26 cellular contexts compared by ENCODE assay signal in genomic region chr16:26802440-26802839, GRCh38.
DNase-seq lines count a peak whose midpoint lies in the region; ATAC-seq, FAIRE-seq and TF ChIP-seq lines count a peak whose summit lies in the region.
"Had no signal": no experiment of that assay in that cellular context is flagged by ENCODE, and none has a peak within 500 bp of the region (broad histone marks: within the 10 kb centered on the region; RNA-seq: fewer than 3 reads in every experiment).

No MANE protein-coding gene starts in this region.

- H3K36me3 Mint-ChIP-seq in stimulated activated effector memory CD8-positive, alpha-beta T cell treated with anti-CD3 and anti-CD28 coated beads, Interleukin-12 subunit alpha, Interleukin-12 subunit beta, amount 100 ng/mL, for 72 hours = no peaks in the 10 kb centered on the region
- H3K36me3 Mint-ChIP-seq: CD14-positive monocyte had no signal

- POLR2A ChIA-PET in HepG2 (lab: Yijun Ruan, JAX) = no interaction called here

- no peak for TF ChIP-seq RAD21 in HepG2 (CRISPR knock-in tag; IDR thresholded peaks at IDR 0.05)

- H3K9me3 ChIP-seq in HepG2 (ENCODE audit: low read length) (no peaks in the 10 kb centered on the region), right lobe of liver (no peaks in the 10 kb centered on the region), SK-N-MC (ENCODE audit: low read depth, low read length) (no peaks in the 10 kb centered on the region)
- H3K9me3 ChIP-seq: A549; BE2C; BLaER1 treated with 17β-estradiol and CSF1 and Interleukin-3, amounts not matched to agents 10 nM and 100 nM had no signal

- H3K4me1 ChIP-seq in HepG2 (ENCODE audit: insufficient read depth, low read length) = no peaks in the 10 kb centered on the region
- H3K4me1 ChIP-seq in right lobe of liver = no peaks in the 10 kb centered on the region
- H3K4me1 ChIP-seq: A549, BE2C had no signal

- no peak overlapping the region for H3K4me2 ChIP-seq in HepG2 (ENCODE audit: low read depth, low read length)
- H3K4me2 ChIP-seq: A549 had no signal

- no peak overlapping the region for H3K4me3 Mint-ChIP-seq in stimulated activated effector memory CD8-positive, alpha-beta T cell treated with anti-CD3 and anti-CD28 coated beads, Interleukin-12 subunit alpha, Interleukin-12 subunit beta, amount 100 ng/mL, for 72 hours
- H3K4me3 Mint-ChIP-seq: CD14-positive monocyte; CD4-positive, alpha-beta T cell; CD8-positive, alpha-beta memory T cell had no signal

- no peaks in the 10 kb centered on the region for H3K79me2 ChIP-seq in HepG2 (ENCODE audit: insufficient read depth, low read length)

- H3K4me3 ChIP-seq in HepG2 (replicated peaks in 1 of 3; ENCODE audit: insufficient read depth in 1 of 3, low read depth in 2 of 3, low read length in 3 of 3) (no peak overlapping the region), right lobe of liver (no peak overlapping the region), SK-N-MC (no peak overlapping the region)
- H3K4me3 ChIP-seq: A549; BLaER1 treated with 17β-estradiol and CSF1 and Interleukin-3, amounts not matched to agents 10 nM and 100 nM; GM12878; GM23248 had no signal

- H3K27ac Mint-ChIP-seq in stimulated activated effector memory CD8-positive, alpha-beta T cell treated with anti-CD3 and anti-CD28 coated beads, Interleukin-12 subunit alpha, Interleukin-12 subunit beta, amount 100 ng/mL, for 72 hours = no peak overlapping the region
- H3K27ac Mint-ChIP-seq: CD14-positive monocyte; CD4-positive, alpha-beta T cell; CD8-positive, alpha-beta memory T cell had no signal

- H3K4me1 Mint-ChIP-seq in stimulated activated effector memory CD8-positive, alpha-beta T cell treated with anti-CD3 and anti-CD28 coated beads, Interleukin-12 subunit alpha, Interleukin-12 subunit beta, amount 100 ng/mL, for 72 hours = peaks cover 10% of the 10 kb centered on the region
- H3K4me1 Mint-ChIP-seq: CD14-positive monocyte had no signal

- intact Hi-C loops in HepG2 (cut with micrococcal nuclease; ENCODE audit: unreplicated experiment) = no loop called here
- intact Hi-C loops in right lobe of liver (cut with DNase I) = no loop called here

- DNase-seq in HepG2 (ENCODE audit: low spot score) (no peak), right lobe of liver (no peak), SK-N-MC (ENCODE audit: low read depth, low spot score) (no peak), KG1 (lab: John Stamatoyannopoulos, UW) (no peak)
- no peak for DNase-seq in stimulated activated effector memory CD8-positive, alpha-beta T cell treated with anti-CD3 and anti-CD28 coated beads, Interleukin-12 subunit alpha, Interleukin-12 subunit beta, amount 100 ng/mL, for 72 hours (ENCODE audit: low spot score in 2 of 2)
- DNase-seq: 8988T; ACHN; AML-193; BE2C; CD4-positive, alpha-beta T cell; CD8-positive, alpha-beta memory T cell; DMS 273 treated with DMSO at 0.1 percent for 48 hours; DMS79; EL; GDM1; GM23248; H7; HCEC 1CT had no signal

- no peak overlapping the region for H2AFZ ChIP-seq in HepG2 (ENCODE audit: low read length)
- H2AFZ ChIP-seq: GM23248 had no signal

- TF ChIP-seq CTCF in HepG2 (CRISPR knock-in tag; IDR thresholded peaks at IDR 0.05) (no peak), right lobe of liver (IDR thresholded peaks at IDR 0.05) (no peak)

- no peak for FAIRE-seq in HepG2 (lab: Jason Lieb, UNC)
- FAIRE-seq: A549, D721Med, GM12878, GM19239, H1 had no signal

- CTCF ChIA-PET in HepG2 (lab: Yijun Ruan, JAX; ENCODE audit: low intra/inter-chr PET ratio, low total read pairs) = no interaction called here

- no peaks in the 10 kb centered on the region for H4K20me1 ChIP-seq in HepG2 (ENCODE audit: insufficient read depth, low read length)
- H4K20me1 ChIP-seq: BLaER1 treated with 17β-estradiol and CSF1 and Interleukin-3, amounts not matched to agents 10 nM and 100 nM had no signal

- in situ Hi-C loops in HepG2 (cut with HindIII; ENCODE audit: extremely low pct_ligation_motif_present, low pct_unique_long_range_greater_than_20kb) = no loop called here

- no TSS peak for BruUV-seq in HepG2 (replicated peaks; lab: Mats Ljungman, UMichigan)

- H3K9ac ChIP-seq in HepG2 (ENCODE audit: insufficient read depth, low read depth, low read length) = no peak overlapping the region
- H3K9ac ChIP-seq in SK-N-MC (ENCODE audit: insufficient read length) = no peak overlapping the region
- H3K9ac ChIP-seq: BLaER1 treated with 17β-estradiol and CSF1 and Interleukin-3, amounts not matched to agents 10 nM and 100 nM; GM23248 had no signal

- TF ChIP-seq POLR2A in HepG2 (IDR thresholded peaks at IDR 0.05; ENCODE audit: insufficient read depth in 1 of 2, low read depth in 2 of 2, low read length in 2 of 2) = no peak
- TF ChIP-seq POLR2A in right lobe of liver (IDR thresholded peaks at IDR 0.05) = no peak

- 0% methylated on average over 4 of the region's 4 CpGs for WGBS in HepG2 (ENCODE audit: low lambda C conversion rate)
- 18% methylated on average over 4 of the region's 4 CpGs for WGBS in right lobe of liver (ENCODE audit: insufficient coverage, low coverage, low lambda C conversion rate, missing lambda C conversion rate)

- H3K27ac ChIP-seq in HepG2 (ENCODE audit: extremely low read length, insufficient read depth, low read length) (no peak overlapping the region), right lobe of liver (no peak overlapping the region), SK-N-MC (peak overlapping the region; percentile 48; the same call in 1 of the 2 replicates)
- H3K27ac ChIP-seq: A549; BLaER1 treated with 17β-estradiol and CSF1 and Interleukin-3, amounts not matched to agents 10 nM and 100 nM; GM23248 had no signal

- TF ChIP-seq EP300 in HepG2 (IDR thresholded peaks at IDR 0.05; ENCODE audit: low read depth in 2 of 2, low read length in 2 of 2) = no peak
- TF ChIP-seq EP300 in HepG2 (CRISPR knock-in tag; IDR thresholded peaks at IDR 0.05; ENCODE audit: borderline replicate concordance) = no peak

- H3K27me3 ChIP-seq in HepG2 (ENCODE audit: control insufficient read depth in 1 of 2, insufficient read depth in 2 of 2, low read length in 2 of 2) (peaks cover 0 to 3% of the 10 kb centered on the region in 2 experiments; a peak in 2 of 5 replicates), right lobe of liver (no peaks in the 10 kb centered on the region)
- H3K27me3 ChIP-seq: BE2C; BLaER1 treated with 17β-estradiol and CSF1 and Interleukin-3, amounts not matched to agents 10 nM and 100 nM had no signal

- ATAC-seq in HepG2 (no peak), right lobe of liver (no peak), HG03521 (IDR thresholded peaks at IDR 0.05; ENCODE audit: unreplicated experiment) (no peak)
- peak; percentile 58 for ATAC-seq in stimulated activated effector memory CD8-positive, alpha-beta T cell treated with anti-CD3 and anti-CD28 coated beads, Interleukin-12 subunit alpha, Interleukin-12 subunit beta, amount 100 ng/mL, for 72 hours
- ATAC-seq: A549, GM12878 had no signal

- H3K36me3 ChIP-seq in HepG2 (replicated peaks in 1 of 2; ENCODE audit: control insufficient read depth in 1 of 2, insufficient read depth in 2 of 2, low read length in 2 of 2) = no peaks in the 10 kb centered on the region
- H3K36me3 ChIP-seq in right lobe of liver = no peaks in the 10 kb centered on the region
- no peaks in the 10 kb centered on the region for H3K36me3 ChIP-seq in SK-N-MC (ENCODE audit: insufficient read depth, low read length)
- H3K36me3 ChIP-seq: BE2C; BLaER1 treated with 17β-estradiol and CSF1 and Interleukin-3, amounts not matched to agents 10 nM and 100 nM had no signal

- no peaks in the 10 kb centered on the region for H3K9me3 Mint-ChIP-seq in stimulated activated effector memory CD8-positive, alpha-beta T cell treated with anti-CD3 and anti-CD28 coated beads, Interleukin-12 subunit alpha, Interleukin-12 subunit beta, amount 100 ng/mL, for 72 hours
- H3K9me3 Mint-ChIP-seq: CD4-positive, alpha-beta T cell had no signal

TF ChIP-seq in HepG2, 621 proteins besides CTCF, POLR2A, EP300 and RAD21:
- TF ChIP-seq, protein P1, sequence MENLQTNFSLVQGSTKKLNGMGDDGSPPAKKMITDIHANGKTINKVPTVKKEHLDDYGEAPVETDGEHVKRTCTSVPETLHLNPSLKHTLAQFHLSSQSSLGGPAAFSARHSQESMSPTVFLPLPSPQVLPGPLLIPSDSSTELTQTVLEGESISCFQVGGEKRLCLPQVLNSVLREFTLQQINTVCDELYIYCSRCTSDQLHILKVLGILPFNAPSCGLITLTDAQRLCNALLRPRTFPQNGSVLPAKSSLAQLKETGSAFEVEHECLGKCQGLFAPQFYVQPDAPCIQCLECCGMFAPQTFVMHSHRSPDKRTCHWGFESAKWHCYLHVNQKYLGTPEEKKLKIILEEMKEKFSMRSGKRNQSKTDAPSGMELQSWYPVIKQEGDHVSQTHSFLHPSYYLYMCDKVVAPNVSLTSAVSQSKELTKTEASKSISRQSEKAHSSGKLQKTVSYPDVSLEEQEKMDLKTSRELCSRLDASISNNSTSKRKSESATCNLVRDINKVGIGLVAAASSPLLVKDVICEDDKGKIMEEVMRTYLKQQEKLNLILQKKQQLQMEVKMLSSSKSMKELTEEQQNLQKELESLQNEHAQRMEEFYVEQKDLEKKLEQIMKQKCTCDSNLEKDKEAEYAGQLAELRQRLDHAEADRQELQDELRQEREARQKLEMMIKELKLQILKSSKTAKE (CRISPR knock-in tag; IDR thresholded peaks at IDR 0.05; ENCODE audit: borderline replicate concordance) = no peak
- 0 out of 2 replicates have a peak, but pooled peaks have one; percentile 29 for TF ChIP-seq PLRG1 (conservative IDR thresholded peaks at IDR 0.05)
- TF ChIP-seq MXD3 (CRISPR knock-in tag; IDR thresholded peaks at IDR 0.05) = no peak
- TF ChIP-seq PHF21A (CRISPR knock-in tag; IDR thresholded peaks at IDR 0.05) = no peak
- TF ChIP-seq MEIS2 (CRISPR knock-in tag; IDR thresholded peaks at IDR 0.05) = no peak
- TF ChIP-seq TCF7 (IDR thresholded peaks at IDR 0.05; ENCODE audit: low read depth) = no peak
- no peak for TF ChIP-seq ISX (CRISPR knock-in tag; conservative IDR thresholded peaks at IDR 0.05)
